8 cellular contexts compared by ENCODE assay signal in the genomic region with DNA sequence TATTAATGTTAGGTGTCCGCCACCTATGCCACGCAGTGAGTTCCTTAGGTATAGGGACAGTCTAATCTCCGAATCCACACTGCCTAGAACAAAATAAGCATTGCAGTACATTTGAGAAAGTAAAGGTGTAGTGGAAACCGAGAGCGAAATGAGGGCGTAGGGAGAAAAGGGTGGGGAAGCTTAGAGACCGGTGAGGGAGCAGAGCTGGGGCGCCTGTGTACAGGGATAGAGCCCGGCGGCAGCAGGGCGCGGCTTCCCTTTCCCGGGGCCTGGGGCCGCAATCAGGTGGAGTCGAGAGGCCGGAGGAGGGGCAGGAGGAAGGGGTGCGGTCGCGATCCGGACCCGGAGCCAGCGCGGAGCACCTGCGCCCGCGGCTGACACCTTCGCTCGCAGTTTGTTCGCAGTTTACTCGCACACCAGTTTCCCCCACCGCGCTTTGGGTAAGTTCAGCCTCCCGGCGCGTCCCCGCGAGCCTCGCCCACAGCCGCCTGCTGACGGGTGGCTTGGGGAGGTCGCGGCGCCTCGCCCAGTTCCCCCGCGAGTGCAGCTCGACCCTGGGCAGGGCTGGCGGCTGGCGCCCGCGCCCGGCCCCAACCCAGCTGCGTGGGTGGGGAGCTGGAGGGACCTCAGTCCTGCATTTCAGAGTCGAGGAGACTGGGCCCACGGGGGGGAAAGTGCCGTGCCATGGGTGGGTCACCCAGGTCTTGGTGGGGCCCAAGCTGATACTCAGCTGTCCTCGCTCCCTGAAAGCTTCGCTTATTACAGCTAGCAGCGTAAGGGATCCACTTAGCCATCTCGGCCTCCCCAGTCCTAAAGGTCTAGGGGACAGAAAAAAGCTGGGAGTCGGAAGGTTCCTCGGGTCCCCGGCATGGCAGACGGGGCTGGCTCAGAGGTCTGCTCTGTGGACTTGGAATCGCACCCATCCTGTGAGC. TPM values are rescaled to one million over a fixed set of nuclear protein-coding genes. Genes with fewer than 3 reads are reported as not detected.
DNase-seq lines count a peak whose midpoint lies in the region; ATAC-seq and TF ChIP-seq lines count a peak whose summit lies in the region.

TSS of gene ANXA3 (plus strand) at position 351 of the 932 bp plus-strand sequence. CDS start 2,704 bp downstream, outside the sequence.

- H4K8ac ChIP-seq in trophoblast cell (ENCODE audit: low read depth, low read length): peak within 1 kb of the TSS; percentile 95

- H3K79me2 ChIP-seq in trophoblast cell (ENCODE audit: control insufficient read depth, insufficient read depth, low read length, poor library complexity): peaks cover 15% of the 10 kb centered on the region

- peak within 1 kb of the TSS; percentile 97 for H3K4ac ChIP-seq in trophoblast cell (ENCODE audit: low read depth, low read length)

- no peak for TF ChIP-seq CTCF in heart right ventricle (IDR thresholded peaks at IDR 0.05)

- peak within 1 kb of the TSS; percentile 75 to 94 (median 88) for H3K27ac ChIP-seq in heart right ventricle
- H3K27ac ChIP-seq in trophoblast cell (ENCODE audit: low read depth, low read length): peak within 1 kb of the TSS; percentile 100

- peak within 1 kb of the TSS; percentile 98 for H2BK5ac ChIP-seq in trophoblast cell (ENCODE audit: low read depth, low read length, poor library complexity)

- peak within 1 kb of the TSS; percentile 97 for H3K9ac ChIP-seq in trophoblast cell (ENCODE audit: low read length)

- H2AK5ac ChIP-seq in trophoblast cell (ENCODE audit: low read length): peak within 1 kb of the TSS; percentile 95

- H4K12ac ChIP-seq in trophoblast cell (ENCODE audit: low read depth, low read length): peak within 1 kb of the TSS; percentile 49

- peak within 1 kb of the TSS; percentile 100 for H4K91ac ChIP-seq in trophoblast cell (ENCODE audit: low read depth, low read length)

- H2BK12ac ChIP-seq in trophoblast cell (ENCODE audit: low read length): peak within 1 kb of the TSS; percentile 54

- DNase-seq in activated CD4-positive, alpha-beta T cell treated with anti-CD3 and anti-CD28 coated beads for 48 hours: peak; percentile 18
- no peak for DNase-seq in activated CD4-positive, alpha-beta T cell treated with anti-CD3 and anti-CD28 coated beads, Interleukin-2, amount 50 U/mL, for 1 hour
- DNase-seq in HuH-7.5 (ENCODE audit: low spot score): peak; percentile 69
- DNase-seq in activated naive CD4-positive, alpha-beta T cell treated with anti-CD3 and anti-CD28 coated beads, Interleukin-2, amount 50 U/mL, for 16 hours: peak; percentile 15
- DNase-seq in heart right ventricle: peak; percentile 29 to 55
- peak; percentile 9 to 52 for DNase-seq in trophoblast cell
- no peak for DNase-seq in OCI-M1 (lab: John Stamatoyannopoulos, UW)
- DNase-seq in NCI-H1694 (lab: John Stamatoyannopoulos, UW): no peak

- H3K4me3 ChIP-seq in heart right ventricle (peak within 1 kb of the TSS; percentile 30 to 80 (median 70)), trophoblast cell (ENCODE audit: low read depth, low read length) (peak within 1 kb of the TSS; percentile 87)

- H3K36me3 ChIP-seq in heart right ventricle (peaks cover 0 to 16% (median 0%) of the 10 kb centered on the region in 9 donors), trophoblast cell (ENCODE audit: control insufficient read depth in 1 of 2, insufficient read depth in 2 of 2, low read length in 2 of 2) (peaks cover 7 to 11% of the 10 kb centered on the region in 2 experiments)

- 6 to 7% methylated on average over 65 of the region's 65 CpGs for WGBS in heart right ventricle, 2 donors
- no CpG with 5 or more reads among the region's 65 CpGs for WGBS in trophoblast cell (ENCODE audit: extremely low coverage, insufficient coverage, insufficient read length)

- peak within 1 kb of the TSS; percentile 99 for H3K14ac ChIP-seq in trophoblast cell (ENCODE audit: low read length)

- peak; percentile 82 to 92 (median 90) for ATAC-seq in heart right ventricle

- intact Hi-C loops in heart right ventricle (cut with DNase I): loop anchor here in 1 of 10 donors (10.0 kb wide), 1 partner anchor 103 kb away; no protein-coding TSS in a partner anchor

- H3K18ac ChIP-seq in trophoblast cell (ENCODE audit: low read length): peak within 1 kb of the TSS; percentile 99

- H3K4me2 ChIP-seq in trophoblast cell (ENCODE audit: low read length): peak within 1 kb of the TSS; percentile 65

- H3K9me3 ChIP-seq in heart right ventricle: no peaks in the 10 kb centered on the region
- no peaks in the 10 kb centered on the region for H3K9me3 ChIP-seq in trophoblast cell (ENCODE audit: insufficient read depth, low read depth, low read length)

- H3K79me1 ChIP-seq in trophoblast cell (ENCODE audit: low read length): peaks cover 20% of the 10 kb centered on the region

- H2BK120ac ChIP-seq in trophoblast cell (ENCODE audit: insufficient read depth, low read length, poor library complexity): peak within 1 kb of the TSS; percentile 100

- peak within 1 kb of the TSS; percentile 92 for H2AFZ ChIP-seq in trophoblast cell (ENCODE audit: insufficient read depth, low read length, poor library complexity)

- peaks cover 0 to 32% (median 9%) of the 10 kb centered on the region in 9 donors for H3K4me1 ChIP-seq in heart right ventricle
- peaks cover 2 to 7% of the 10 kb centered on the region in 2 experiments for H3K4me1 ChIP-seq in trophoblast cell (ENCODE audit: control insufficient read depth in 1 of 2, insufficient read depth in 2 of 2, low read length in 2 of 2)

- H3K27me3 ChIP-seq in heart right ventricle (peaks cover 0 to 22% (median 0%) of the 10 kb centered on the region in 7 donors), trophoblast cell (ENCODE audit: insufficient read depth, low read length) (no peaks in the 10 kb centered on the region)

- no peak within 1 kb of the TSS for H3K23ac ChIP-seq in trophoblast cell (ENCODE audit: low read length)

RNA-seq across cellular contexts. Expression of gene ANXA3, which starts in this region (rescaled TPM):
- 10 to 100 TPM; 10.2 to 72.5 (median 18.9) TPM for total RNA-seq in heart right ventricle
- 100 to 1,000 TPM in 1 of 2 donors, 10 to 100 TPM in 1; 27.7 to 181 TPM for polyA plus RNA-seq in heart right ventricle
- 245 and 254 TPM in 2 replicates for polyA plus RNA-seq in trophoblast cell (2013)

Comparison
In these comparisons a context has a peak if more than half of its experiments do, and no peak if none do; other contexts are left out.
1. DNase-seq: peak in activated CD4-positive, alpha-beta T cell treated with anti-CD3 and anti-CD28 coated beads for 48 hours (single experiment), HuH-7.5 (single experiment), activated naive CD4-positive, alpha-beta T cell treated with anti-CD3 and anti-CD28 coated beads, Interleukin-2, amount 50 U/mL, for 16 hours (single experiment), heart right ventricle (2 of 2) and trophoblast cell (2 of 2); none in activated CD4-positive, alpha-beta T cell treated with anti-CD3 and anti-CD28 coated beads, Interleukin-2, amount 50 U/mL, for 1 hour (single experiment), OCI-M1 (single experiment) and NCI-H1694 (single experiment).